ENCODE assay signal across 8 cellular contexts in genomic region chr9:127396253-127396807, GRCh38. TPM values are rescaled to one million over a fixed set of nuclear protein-coding genes. Genes with fewer than 3 reads are reported as not detected.
DNase-seq lines count a peak whose midpoint lies in the region; ATAC-seq lines count a peak whose summit lies in the region.

No MANE protein-coding gene starts in this region.

- no peaks in the 10 kb centered on the region for H3K9me3 Mint-ChIP-seq in activated CD4-positive, alpha-beta T cell treated with anti-CD3 and anti-CD28 coated beads, Interleukin-2, amount 10 ng/mL, durations not matched to agents 7 days and 5 days
- H3K9me3 Mint-ChIP-seq in activated naive CD8-positive, alpha-beta T cell treated with anti-CD3 and anti-CD28 coated beads, Interleukin-2, amount 50 U/mL, for 24 hours: no peaks in the 10 kb centered on the region

- H3K4me1 Mint-ChIP-seq in activated CD4-positive, alpha-beta T cell treated with anti-CD3 and anti-CD28 coated beads, Interleukin-2, amount 10 ng/mL, durations not matched to agents 7 days and 5 days: peaks cover 14% of the 10 kb centered on the region
- H3K4me1 Mint-ChIP-seq in activated naive CD8-positive, alpha-beta T cell treated with anti-CD3 and anti-CD28 coated beads, Interleukin-2, amount 50 U/mL, for 24 hours: peaks cover 9% of the 10 kb centered on the region

- no peak for DNase-seq in activated CD4-positive, alpha-beta T cell treated with anti-CD3 and anti-CD28 coated beads, Interleukin-2, amount 10 ng/mL, durations not matched to agents 7 days and 5 days
- DNase-seq in activated CD4-positive, alpha-beta T cell treated with anti-CD3 and anti-CD28 coated beads for 1 hour: no peak
- DNase-seq in activated naive CD8-positive, alpha-beta T cell treated with anti-CD3 and anti-CD28 coated beads, Interleukin-2, amount 50 U/mL, for 24 hours: no peak
- DNase-seq in left lobe of liver (ENCODE audit: low spot score) (no peak), KG1 (lab: John Stamatoyannopoulos, UW) (no peak)

- H3K27me3 ChIP-seq in thymus (ENCODE audit: control insufficient read depth, insufficient read depth): peaks cover 83% of the 10 kb centered on the region

- CTCF ChIA-PET in activated CD4-positive, alpha-beta T cell treated with anti-CD3 and anti-CD28 coated beads, Interleukin-2, amount 10 ng/mL, durations not matched to agents 7 days and 5 days (lab: Charles Lee): interaction anchor here (0.9 to 1.4 kb wide), 7 partner anchors 8 to 339 kb away, joined by 3 to 7 read pairs (median 4); partner anchors contain the start of genes TOR2A and ZNF79

- no peaks in the 10 kb centered on the region for H3K36me3 Mint-ChIP-seq in activated CD4-positive, alpha-beta T cell treated with anti-CD3 and anti-CD28 coated beads, Interleukin-2, amount 10 ng/mL, durations not matched to agents 7 days and 5 days (ENCODE audit: low read depth)
- no peaks in the 10 kb centered on the region for H3K36me3 Mint-ChIP-seq in activated naive CD8-positive, alpha-beta T cell treated with anti-CD3 and anti-CD28 coated beads, Interleukin-2, amount 50 U/mL, for 24 hours (ENCODE audit: low read depth)

- no peak overlapping the region for H3K27ac ChIP-seq in thymus (ENCODE audit: low read depth)

- no peaks in the 10 kb centered on the region for H3K36me3 ChIP-seq in thymus (ENCODE audit: control insufficient read depth, insufficient read depth)

- no peak for ATAC-seq in activated naive CD8-positive, alpha-beta T cell treated with anti-CD3 and anti-CD28 coated beads, Interleukin-2, amount 50 U/mL, for 24 hours
- ATAC-seq in left lobe of liver (peak; percentile 14), GM21360 (IDR thresholded peaks at IDR 0.05; ENCODE audit: unreplicated experiment) (no peak), GM19328 (IDR thresholded peaks at IDR 0.05; ENCODE audit: unreplicated experiment) (no peak)

- peaks cover 5% of the 10 kb centered on the region for H3K4me1 ChIP-seq in thymus (ENCODE audit: control insufficient read depth, insufficient read depth, low read length)

- H3K27me3 Mint-ChIP-seq in activated CD4-positive, alpha-beta T cell treated with anti-CD3 and anti-CD28 coated beads, Interleukin-2, amount 10 ng/mL, durations not matched to agents 7 days and 5 days: peaks cover 71% of the 10 kb centered on the region
- H3K27me3 Mint-ChIP-seq in activated naive CD8-positive, alpha-beta T cell treated with anti-CD3 and anti-CD28 coated beads, Interleukin-2, amount 50 U/mL, for 24 hours: peaks cover 75% of the 10 kb centered on the region

- POLR2A ChIA-PET in activated CD4-positive, alpha-beta T cell treated with anti-CD3 and anti-CD28 coated beads, Interleukin-2, amount 10 ng/mL, durations not matched to agents 7 days and 5 days (lab: Charles Lee): no interaction called here

- WGBS in thymus: 7% methylated on average over 27 of the region's 27 CpGs

- peak overlapping the region; percentile 56 for H3K4me3 Mint-ChIP-seq in activated CD4-positive, alpha-beta T cell treated with anti-CD3 and anti-CD28 coated beads, Interleukin-2, amount 10 ng/mL, durations not matched to agents 7 days and 5 days
- H3K4me3 Mint-ChIP-seq in activated naive CD8-positive, alpha-beta T cell treated with anti-CD3 and anti-CD28 coated beads, Interleukin-2, amount 50 U/mL, for 24 hours: peak overlapping the region; percentile 54

- H3K4me3 ChIP-seq in thymus (ENCODE audit: low read length): peak overlapping the region; percentile 49

- no peak overlapping the region for H3K27ac Mint-ChIP-seq in activated CD4-positive, alpha-beta T cell treated with anti-CD3 and anti-CD28 coated beads, Interleukin-2, amount 10 ng/mL, durations not matched to agents 7 days and 5 days
- no peak overlapping the region for H3K27ac Mint-ChIP-seq in activated naive CD8-positive, alpha-beta T cell treated with anti-CD3 and anti-CD28 coated beads, Interleukin-2, amount 50 U/mL, for 24 hours

- H3K9me3 ChIP-seq in thymus (ENCODE audit: control insufficient read depth): peaks cover 1% of the 10 kb centered on the region

RNA-seq across cellular contexts. Expression of gene SLC2A8, which starts 0.6 kb away (rescaled TPM):
- total RNA-seq in activated CD4-positive, alpha-beta T cell treated with anti-CD3 and anti-CD28 coated beads, Interleukin-2, amount 10 ng/mL, durations not matched to agents 7 days and 5 days: 1 to 10 TPM; 4.3 to 4.6 TPM
- 26.3 TPM for total RNA-seq in left lobe of liver
- 7.8 TPM for polyA plus RNA-seq in thymus

RNA-seq across cellular contexts. Expression of gene ZNF79, which starts 27.9 kb away (rescaled TPM):
- total RNA-seq in activated CD4-positive, alpha-beta T cell treated with anti-CD3 and anti-CD28 coated beads, Interleukin-2, amount 10 ng/mL, durations not matched to agents 7 days and 5 days: 10 to 100 TPM; 13.1 to 13.2 TPM
- 4.2 TPM for total RNA-seq in left lobe of liver
- 3.3 TPM for polyA plus RNA-seq in thymus

RNA-seq across cellular contexts. Expression of gene RPL12, which starts 54.9 kb away (rescaled TPM):
- 1,000 to 10,000 TPM; 1,186 to 1,386 TPM for total RNA-seq in activated CD4-positive, alpha-beta T cell treated with anti-CD3 and anti-CD28 coated beads, Interleukin-2, amount 10 ng/mL, durations not matched to agents 7 days and 5 days
- total RNA-seq in left lobe of liver: 307 TPM
- polyA plus RNA-seq in thymus: 3,757 TPM

RNA-seq across cellular contexts. Expression of gene LRSAM1, which starts 55.0 kb away (rescaled TPM):
- total RNA-seq in activated CD4-positive, alpha-beta T cell treated with anti-CD3 and anti-CD28 coated beads, Interleukin-2, amount 10 ng/mL, durations not matched to agents 7 days and 5 days: 10 to 100 TPM; 13.3 to 13.6 TPM
- total RNA-seq in left lobe of liver: 10.9 TPM
- polyA plus RNA-seq in thymus: 24.1 TPM
